ENCODE assay signal across 16 cellular contexts in the genomic region with DNA sequence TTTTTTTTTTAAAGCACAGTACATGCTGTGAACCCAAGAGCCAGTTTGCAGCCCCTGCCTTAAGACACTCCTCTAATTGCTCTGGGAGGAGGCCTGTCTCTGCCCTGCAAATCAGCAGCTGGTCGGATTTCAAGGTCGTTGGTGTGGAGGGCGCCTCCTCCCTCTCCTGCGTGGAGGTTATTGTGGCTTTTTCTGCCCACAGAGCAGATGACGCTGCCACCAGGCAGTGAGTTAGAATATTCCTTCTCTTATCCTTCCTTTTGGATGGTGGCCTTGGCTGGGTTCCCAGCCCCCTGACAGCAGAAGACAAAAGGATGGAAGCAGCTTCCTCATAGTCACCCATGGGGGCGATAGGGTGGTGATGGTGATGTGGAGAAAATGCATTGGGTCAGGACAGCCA.
DNase-seq lines count a peak whose midpoint lies in the region; ATAC-seq, FAIRE-seq and TF ChIP-seq lines count a peak whose summit lies in the region.
"Had no signal": no experiment of that assay in that cellular context is flagged by ENCODE, and none has a peak within 500 bp of the region (broad histone marks: within the 10 kb centered on the region; RNA-seq: fewer than 3 reads in every experiment).

No MANE protein-coding gene starts in this region.

- H4K20me1 ChIP-seq in GM12878 (ENCODE audit: control insufficient read depth, insufficient read depth), result peaks cover 10% of the 10 kb centered on the region

- SMC1A ChIA-PET in GM12878 (lab: Charles Lee; ENCODE audit: uncharacterized antibody, unreplicated experiment), result interaction anchor here (0.7 to 1.5 kb wide), 5 partner anchors 18 to 145 kb away, joined by 3 to 5 read pairs (median 3); no protein-coding TSS in a partner anchor

- no peak overlapping the region for H3K27ac ChIP-seq in GM12878 (ENCODE audit: control insufficient read depth, insufficient read depth)
- no peak overlapping the region for H3K27ac ChIP-seq in suprapubic skin
- H3K27ac ChIP-seq: esophagus squamous epithelium, PC-9 had no signal

- peak overlapping the region; percentile 31 for H3K27ac Mint-ChIP-seq in activated naive CD4-positive, alpha-beta T cell treated with anti-CD3 and anti-CD28 coated beads, Interleukin-2, amount 10 ng/mL, durations not matched to agents 7 days and 5 days
- H3K27ac Mint-ChIP-seq in activated naive CD4-positive, alpha-beta T cell treated with anti-CD3 and anti-CD28 coated beads for 36 hours, result no peak overlapping the region
- peak overlapping the region; percentile 71 for H3K27ac Mint-ChIP-seq in stimulated activated naive CD8-positive, alpha-beta T cell treated with anti-CD3 and anti-CD28 coated beads, Interleukin-15, Interleukin-2, amounts not matched to agents 100 ng/mL and 50 ng/mL, for 24 hours
- H3K27ac Mint-ChIP-seq: activated CD4-positive, alpha-beta memory T cell treated with anti-CD3 and anti-CD28 coated beads for 36 hours had no signal

- H3K4me1 ChIP-seq in GM12878 (ENCODE audit: control insufficient read depth, insufficient read depth, low read length), result peaks cover 26% of the 10 kb centered on the region
- H3K4me1 ChIP-seq in suprapubic skin, result no peaks in the 10 kb centered on the region
- H3K4me1 ChIP-seq: esophagus squamous epithelium had no signal

- DNase-seq in activated naive CD4-positive, alpha-beta T cell treated with anti-CD3 and anti-CD28 coated beads, Interleukin-2, amount 10 ng/mL, durations not matched to agents 7 days and 5 days, result peak; percentile 32
- no peak for DNase-seq in activated naive CD4-positive, alpha-beta T cell treated with anti-CD3 and anti-CD28 coated beads for 36 hours
- DNase-seq in NCI-H69 (lab: John Stamatoyannopoulos, UW), result peak; percentile 89
- DNase-seq in GM12878 (ENCODE audit: low read depth, low spot score), result no peak
- DNase-seq in suprapubic skin (ENCODE audit: low spot score in 2 of 2), result no peak
- DNase-seq: activated CD4-positive, alpha-beta memory T cell treated with anti-CD3 and anti-CD28 coated beads for 36 hours; activated naive CD4-positive, alpha-beta T cell treated with anti-CD3 and anti-CD28 coated beads, Interleukin-2, amount 50 U/mL, for 16 hours; esophagus squamous epithelium; mammary epithelial cell; NCI-H2081 treated with DMSO at 0.1 percent for 48 hours; PC-9 had no signal

- RAD21 ChIA-PET in GM12878 (lab: Charles Lee; ENCODE audit: unreplicated experiment), result interaction anchor here (0.8 kb wide), 1 partner anchor 114 kb away, joined by 4 read pairs; no protein-coding TSS in a partner anchor

- H3K4me2 ChIP-seq in GM12878 (ENCODE audit: control insufficient read depth, insufficient read depth), result no peak overlapping the region
- H3K4me2 ChIP-seq: PC-9 had no signal

- intact Hi-C loops in activated naive CD4-positive, alpha-beta T cell treated with anti-CD3 and anti-CD28 coated beads for 36 hours (cut with micrococcal nuclease), result no loop called here
- intact Hi-C loops in GM12878 (cut with micrococcal nuclease; ENCODE audit: unreplicated experiment), result no loop called here

- in situ Hi-C loops in GM12878 (cut with MboI), result no loop called here

- POLR2A ChIA-PET in GM12878 (lab: Charles Lee), result no interaction called here

- H3K4me3 Mint-ChIP-seq in activated naive CD4-positive, alpha-beta T cell treated with anti-CD3 and anti-CD28 coated beads, Interleukin-2, amount 10 ng/mL, durations not matched to agents 7 days and 5 days, result no peak overlapping the region
- H3K4me3 Mint-ChIP-seq in activated naive CD4-positive, alpha-beta T cell treated with anti-CD3 and anti-CD28 coated beads for 36 hours, result no peak overlapping the region
- peak overlapping the region; percentile 21 for H3K4me3 Mint-ChIP-seq in stimulated activated naive CD8-positive, alpha-beta T cell treated with anti-CD3 and anti-CD28 coated beads, Interleukin-15, Interleukin-2, amounts not matched to agents 100 ng/mL and 50 ng/mL, for 24 hours
- H3K4me3 Mint-ChIP-seq: activated CD4-positive, alpha-beta memory T cell treated with anti-CD3 and anti-CD28 coated beads for 36 hours had no signal

- H3K36me3 ChIP-seq in GM12878 (ENCODE audit: control insufficient read depth in 2 of 2, insufficient read depth in 2 of 2, low read length in 1 of 2), result peaks cover 18 to 43% of the 10 kb centered on the region in 2 experiments
- H3K36me3 ChIP-seq in suprapubic skin, result no peaks in the 10 kb centered on the region
- H3K36me3 ChIP-seq: esophagus squamous epithelium had no signal

- no TSS peak for BruUV-seq in GM12878 (replicated peaks; lab: Mats Ljungman, UMichigan)

- H3K9me3 ChIP-seq in GM12878 (replicated peaks; ENCODE audit: control insufficient read depth, insufficient read depth, low read length) (no peaks in the 10 kb centered on the region), suprapubic skin (no peaks in the 10 kb centered on the region)
- H3K9me3 ChIP-seq: esophagus squamous epithelium had no signal

- H3K27me3 Mint-ChIP-seq in activated naive CD4-positive, alpha-beta T cell treated with anti-CD3 and anti-CD28 coated beads, Interleukin-2, amount 10 ng/mL, durations not matched to agents 7 days and 5 days, result no peaks in the 10 kb centered on the region
- H3K27me3 Mint-ChIP-seq in activated naive CD4-positive, alpha-beta T cell treated with anti-CD3 and anti-CD28 coated beads for 36 hours (ENCODE audit: low read depth), result no peaks in the 10 kb centered on the region
- no peaks in the 10 kb centered on the region for H3K27me3 Mint-ChIP-seq in stimulated activated naive CD8-positive, alpha-beta T cell treated with anti-CD3 and anti-CD28 coated beads, Interleukin-15, Interleukin-2, amounts not matched to agents 100 ng/mL and 50 ng/mL, for 24 hours
- H3K27me3 Mint-ChIP-seq: activated CD4-positive, alpha-beta memory T cell treated with anti-CD3 and anti-CD28 coated beads for 36 hours had no signal

- peaks cover 27% of the 10 kb centered on the region for H3K79me2 ChIP-seq in GM12878 (ENCODE audit: control insufficient read depth, insufficient read depth, low read length)

- H3K27me3 ChIP-seq in GM12878 (replicated peaks in 1 of 2; ENCODE audit: control insufficient read depth in 2 of 2, insufficient read depth in 2 of 2, low read length in 1 of 2) (no peaks in the 10 kb centered on the region), suprapubic skin (no peaks in the 10 kb centered on the region)
- H3K27me3 ChIP-seq: esophagus squamous epithelium had no signal

- peak; percentile 54 for ATAC-seq in GM12878
- ATAC-seq in SK-N-SH treated with all-trans-retinoic acid at 6 μM for 48 hours, result no peak
- ATAC-seq in GM19328 (IDR thresholded peaks at IDR 0.05; ENCODE audit: unreplicated experiment), result no peak
- ATAC-seq: HCT116 had no signal

- TF ChIP-seq RAD21 in GM12878 (IDR thresholded peaks at IDR 0.05; ENCODE audit: insufficient read depth, low read depth, low read length), result no peak

- H3K4me3 ChIP-seq in GM12878, result no peak overlapping the region
- H3K4me3 ChIP-seq in suprapubic skin, result no peak overlapping the region
- H3K4me3 ChIP-seq: esophagus squamous epithelium, PC-9 had no signal

- H3K36me3 Mint-ChIP-seq in activated naive CD4-positive, alpha-beta T cell treated with anti-CD3 and anti-CD28 coated beads, Interleukin-2, amount 10 ng/mL, durations not matched to agents 7 days and 5 days, result peaks cover 32% of the 10 kb centered on the region
- peaks cover 6% of the 10 kb centered on the region for H3K36me3 Mint-ChIP-seq in activated naive CD4-positive, alpha-beta T cell treated with anti-CD3 and anti-CD28 coated beads for 36 hours (ENCODE audit: low read depth)
- peaks cover 66% of the 10 kb centered on the region for H3K36me3 Mint-ChIP-seq in stimulated activated naive CD8-positive, alpha-beta T cell treated with anti-CD3 and anti-CD28 coated beads, Interleukin-15, Interleukin-2, amounts not matched to agents 100 ng/mL and 50 ng/mL, for 24 hours (ENCODE audit: low read depth)

- no peak for FAIRE-seq in GM12878 (lab: Jason Lieb, UNC)
- FAIRE-seq: HepG2 had no signal

- TF ChIP-seq CTCF in GM12878 (IDR thresholded peaks at IDR 0.05 in 2 of 3, conservative IDR thresholded peaks at IDR 0.05 in 1 of 3; ENCODE audit: control insufficient read depth in 2 of 3, extremely low read depth in 1 of 3, insufficient read depth in 1 of 3, low read depth in 3 of 3, low read length in 3 of 3) (no peak), suprapubic skin (IDR thresholded peaks at IDR 0.05) (no peak)

- 56% methylated on average over 6 of the region's 6 CpGs for WGBS in GM12878 (ENCODE audit: insufficient coverage, insufficient replicate concordance, low lambda C conversion rate, missing lambda C conversion rate)
- 35% methylated on average over 5 of the region's 6 CpGs for WGBS in suprapubic skin

- H3K9ac ChIP-seq in GM12878 (ENCODE audit: control insufficient read depth, insufficient read depth, low read length), result no peak overlapping the region

- no peak for TF ChIP-seq POLR2A in GM12878 (IDR thresholded peaks at IDR 0.05; ENCODE audit: low read depth, low read length)
- no peak for TF ChIP-seq POLR2A in suprapubic skin (IDR thresholded peaks at IDR 0.05)

- H2AFZ ChIP-seq in GM12878 (ENCODE audit: control insufficient read depth, low read depth, low read length), result no peak overlapping the region
- H2AFZ ChIP-seq: PC-9 had no signal

- TF ChIP-seq EP300 in GM12878 (IDR thresholded peaks at IDR 0.05; ENCODE audit: borderline replicate concordance in 1 of 2, control insufficient read depth in 1 of 2, low read depth in 2 of 2, low read length in 2 of 2), result no peak
- no peak for TF ChIP-seq EP300 in suprapubic skin (IDR thresholded peaks at IDR 0.05)

- CTCF ChIA-PET in activated naive CD4-positive, alpha-beta T cell treated with anti-CD3 and anti-CD28 coated beads, Interleukin-2, amount 10 ng/mL, durations not matched to agents 7 days and 5 days (lab: Charles Lee), result interaction anchor here (0.6 kb wide), 1 partner anchor 823 kb away, joined by 3 read pairs; no protein-coding TSS in a partner anchor
- CTCF ChIA-PET in activated naive CD4-positive, alpha-beta T cell treated with anti-CD3 and anti-CD28 coated beads for 36 hours (lab: Charles Lee), result interaction anchor here (0.6 to 1.1 kb wide), 3 partner anchors 37 to 162 kb away, joined by 3 read pairs; no protein-coding TSS in a partner anchor
- CTCF ChIA-PET in GM12878 (lab: Yijun Ruan, JAX), result interaction anchor here (0.6 to 1.9 kb wide), 7 partner anchors 13 to 163 kb away, joined by 3 to 6 read pairs (median 4); no protein-coding TSS in a partner anchor

- H3K9me3 Mint-ChIP-seq in activated naive CD4-positive, alpha-beta T cell treated with anti-CD3 and anti-CD28 coated beads, Interleukin-2, amount 10 ng/mL, durations not matched to agents 7 days and 5 days, result no peaks in the 10 kb centered on the region
- no peaks in the 10 kb centered on the region for H3K9me3 Mint-ChIP-seq in activated naive CD4-positive, alpha-beta T cell treated with anti-CD3 and anti-CD28 coated beads for 36 hours
- no peaks in the 10 kb centered on the region for H3K9me3 Mint-ChIP-seq in stimulated activated naive CD8-positive, alpha-beta T cell treated with anti-CD3 and anti-CD28 coated beads, Interleukin-15, Interleukin-2, amounts not matched to agents 100 ng/mL and 50 ng/mL, for 24 hours
- H3K9me3 Mint-ChIP-seq: activated CD4-positive, alpha-beta memory T cell treated with anti-CD3 and anti-CD28 coated beads for 36 hours had no signal

- H3K4me1 Mint-ChIP-seq in activated naive CD4-positive, alpha-beta T cell treated with anti-CD3 and anti-CD28 coated beads, Interleukin-2, amount 10 ng/mL, durations not matched to agents 7 days and 5 days, result peaks cover 24% of the 10 kb centered on the region
- H3K4me1 Mint-ChIP-seq in activated naive CD4-positive, alpha-beta T cell treated with anti-CD3 and anti-CD28 coated beads for 36 hours (ENCODE audit: low read depth), result peaks cover 62% of the 10 kb centered on the region
- H3K4me1 Mint-ChIP-seq in stimulated activated naive CD8-positive, alpha-beta T cell treated with anti-CD3 and anti-CD28 coated beads, Interleukin-15, Interleukin-2, amounts not matched to agents 100 ng/mL and 50 ng/mL, for 24 hours (ENCODE audit: low read depth), result peaks cover 87% of the 10 kb centered on the region

Comparison
In these comparisons a context has a peak if more than half of its experiments do, and no peak if none do; other contexts are left out.
1. DNase-seq: peak in activated naive CD4-positive, alpha-beta T cell treated with anti-CD3 and anti-CD28 coated beads, Interleukin-2, amount 10 ng/mL, durations not matched to agents 7 days and 5 days (single experiment) and NCI-H69 (single experiment); none in activated naive CD4-positive, alpha-beta T cell treated with anti-CD3 and anti-CD28 coated beads for 36 hours (single experiment), GM12878 (single experiment) and suprapubic skin (0 of 2).